In the genomic region with DNA sequence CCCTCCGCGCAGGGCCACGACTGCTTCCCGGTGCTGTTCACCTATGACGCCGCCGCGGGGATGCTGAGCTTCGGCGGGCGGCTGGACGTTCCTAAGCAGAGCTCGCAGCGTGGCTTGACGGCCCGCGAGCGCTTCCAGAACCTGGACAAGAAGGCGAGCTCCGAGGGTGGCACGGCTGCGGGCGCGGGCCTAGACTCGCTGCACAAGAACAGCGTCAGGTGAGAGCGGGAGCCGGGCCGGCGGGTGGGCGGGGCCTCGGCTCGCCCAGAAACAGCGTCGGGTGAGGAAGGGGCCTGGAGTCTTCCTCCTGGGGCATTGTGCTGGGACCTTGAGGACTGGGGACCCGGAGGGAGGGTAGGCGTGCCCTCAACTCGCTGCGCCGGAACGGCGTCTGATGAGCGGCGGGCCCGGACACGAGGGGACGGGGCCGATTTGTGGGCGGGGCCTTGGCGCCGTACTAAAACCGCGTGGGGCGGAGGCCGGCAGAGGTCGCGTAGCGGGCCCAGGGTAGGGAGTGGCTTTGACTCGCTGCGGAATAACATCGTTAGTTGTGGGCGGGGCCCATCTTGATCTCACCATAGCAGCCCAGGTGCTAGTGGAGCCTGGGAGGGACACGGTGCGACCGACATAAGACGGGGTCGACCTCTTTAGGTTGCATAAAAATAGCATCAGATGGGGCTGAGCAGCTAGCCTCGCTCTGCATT, we compare ENCODE assay signal across 1 cellular context.
TF ChIP-seq lines count a peak whose summit lies in the region.

No MANE protein-coding gene starts in this region.

TF ChIP-seq in K562, 482 proteins besides CTCF, POLR2A, EP300 and RAD21 (continued from another document and continues in another):
- TF ChIP-seq, protein P1, sequence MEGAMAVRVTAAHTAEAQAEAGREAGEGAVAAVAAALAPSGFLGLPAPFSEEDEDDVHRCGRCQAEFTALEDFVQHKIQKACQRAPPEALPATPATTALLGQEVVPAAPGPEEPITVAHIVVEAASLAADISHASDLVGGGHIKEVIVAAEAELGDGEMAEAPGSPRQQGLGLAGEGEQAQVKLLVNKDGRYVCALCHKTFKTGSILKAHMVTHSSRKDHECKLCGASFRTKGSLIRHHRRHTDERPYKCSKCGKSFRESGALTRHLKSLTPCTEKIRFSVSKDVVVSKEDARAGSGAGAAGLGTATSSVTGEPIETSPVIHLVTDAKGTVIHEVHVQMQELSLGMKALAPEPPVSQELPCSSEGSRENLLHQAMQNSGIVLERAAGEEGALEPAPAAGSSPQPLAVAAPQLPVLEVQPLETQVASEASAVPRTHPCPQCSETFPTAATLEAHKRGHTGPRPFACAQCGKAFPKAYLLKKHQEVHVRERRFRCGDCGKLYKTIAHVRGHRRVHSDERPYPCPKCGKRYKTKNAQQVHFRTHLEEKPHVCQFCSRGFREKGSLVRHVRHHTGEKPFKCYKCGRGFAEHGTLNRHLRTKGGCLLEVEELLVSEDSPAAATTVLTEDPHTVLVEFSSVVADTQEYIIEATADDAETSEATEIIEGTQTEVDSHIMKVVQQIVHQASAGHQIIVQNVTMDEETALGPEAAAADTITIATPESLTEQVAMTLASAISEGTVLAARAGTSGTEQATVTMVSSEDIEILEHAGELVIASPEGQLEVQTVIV (CRISPR knock-in tag; IDR thresholded peaks at IDR 0.05; ENCODE audit: borderline replicate concordance): no peak
- TF ChIP-seq ARHGAP35 (IDR thresholded peaks at IDR 0.05; ENCODE audit: partially characterized antibody): no peak
- TF ChIP-seq GATAD2B (IDR thresholded peaks at IDR 0.05; ENCODE audit: borderline replicate concordance): no peak
- TF ChIP-seq TAL1 (IDR thresholded peaks at IDR 0.05): no peak
- TF ChIP-seq MIER1 (IDR thresholded peaks at IDR 0.05; ENCODE audit: low read depth): no peak
- TF ChIP-seq, protein P2, sequence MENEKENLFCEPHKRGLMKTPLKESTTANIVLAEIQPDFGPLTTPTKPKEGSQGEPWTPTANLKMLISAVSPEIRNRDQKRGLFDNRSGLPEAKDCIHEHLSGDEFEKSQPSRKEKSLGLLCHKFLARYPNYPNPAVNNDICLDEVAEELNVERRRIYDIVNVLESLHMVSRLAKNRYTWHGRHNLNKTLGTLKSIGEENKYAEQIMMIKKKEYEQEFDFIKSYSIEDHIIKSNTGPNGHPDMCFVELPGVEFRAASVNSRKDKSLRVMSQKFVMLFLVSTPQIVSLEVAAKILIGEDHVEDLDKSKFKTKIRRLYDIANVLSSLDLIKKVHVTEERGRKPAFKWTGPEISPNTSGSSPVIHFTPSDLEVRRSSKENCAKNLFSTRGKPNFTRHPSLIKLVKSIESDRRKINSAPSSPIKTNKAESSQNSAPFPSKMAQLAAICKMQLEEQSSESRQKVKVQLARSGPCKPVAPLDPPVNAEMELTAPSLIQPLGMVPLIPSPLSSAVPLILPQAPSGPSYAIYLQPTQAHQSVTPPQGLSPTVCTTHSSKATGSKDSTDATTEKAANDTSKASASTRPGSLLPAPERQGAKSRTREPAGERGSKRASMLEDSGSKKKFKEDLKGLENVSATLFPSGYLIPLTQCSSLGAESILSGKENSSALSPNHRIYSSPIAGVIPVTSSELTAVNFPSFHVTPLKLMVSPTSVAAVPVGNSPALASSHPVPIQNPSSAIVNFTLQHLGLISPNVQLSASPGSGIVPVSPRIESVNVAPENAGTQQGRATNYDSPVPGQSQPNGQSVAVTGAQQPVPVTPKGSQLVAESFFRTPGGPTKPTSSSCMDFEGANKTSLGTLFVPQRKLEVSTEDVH (IDR thresholded peaks at IDR 0.05; ENCODE audit: low read depth, partially characterized antibody): no peak
- no peak for TF ChIP-seq YY1 (IDR thresholded peaks at IDR 0.05; ENCODE audit: borderline replicate concordance in 1 of 3, control insufficient read depth in 1 of 3, extremely low read depth in 1 of 3, insufficient read depth in 3 of 3, insufficient read length in 1 of 3, insufficient replicate concordance in 2 of 3, low read depth in 1 of 3, low read length in 2 of 3)
- no peak for TF ChIP-seq ZFX (CRISPR knock-in tag; IDR thresholded peaks at IDR 0.05)
- TF ChIP-seq STAT5A (IDR thresholded peaks at IDR 0.05; ENCODE audit: borderline replicate concordance, low read length): no peak
- TF ChIP-seq ZC3H8 (IDR thresholded peaks at IDR 0.05): no peak
- no peak for TF ChIP-seq ZNF133 (CRISPR knock-in tag; IDR thresholded peaks at IDR 0.05)
- no peak for TF ChIP-seq NONO (IDR thresholded peaks at IDR 0.05; ENCODE audit: low read depth in 2 of 2, low read length in 1 of 2)
- no peak for TF ChIP-seq ZNF77 (CRISPR knock-in tag; IDR thresholded peaks at IDR 0.05)
- TF ChIP-seq DACH1 (IDR thresholded peaks at IDR 0.05; ENCODE audit: partially characterized antibody): no peak
- TF ChIP-seq, protein P3, sequence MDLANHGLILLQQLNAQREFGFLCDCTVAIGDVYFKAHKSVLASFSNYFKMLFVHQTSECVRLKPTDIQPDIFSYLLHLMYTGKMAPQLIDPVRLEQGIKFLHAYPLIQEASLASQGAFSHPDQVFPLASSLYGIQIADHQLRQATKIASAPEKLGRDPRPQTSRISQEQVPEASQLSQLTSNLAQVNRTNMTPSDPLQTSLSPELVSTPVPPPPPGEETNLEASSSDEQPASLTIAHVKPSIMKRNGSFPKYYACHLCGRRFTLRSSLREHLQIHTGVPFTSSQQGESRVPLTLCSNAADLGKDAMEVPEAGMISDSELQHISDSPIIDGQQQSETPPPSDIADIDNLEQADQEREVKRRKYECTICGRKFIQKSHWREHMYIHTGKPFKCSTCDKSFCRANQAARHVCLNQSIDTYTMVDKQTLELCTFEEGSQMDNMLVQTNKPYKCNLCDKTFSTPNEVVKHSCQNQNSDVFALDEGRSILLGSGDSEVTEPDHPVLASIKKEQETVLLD (IDR thresholded peaks at IDR 0.05): no peak
- no peak for TF ChIP-seq FOS (IDR thresholded peaks at IDR 0.05; ENCODE audit: extremely low read depth, insufficient read length)
- TF ChIP-seq NFIX (CRISPR knock-in tag; IDR thresholded peaks at IDR 0.05; ENCODE audit: low read depth): no peak
- TF ChIP-seq, protein P4, sequence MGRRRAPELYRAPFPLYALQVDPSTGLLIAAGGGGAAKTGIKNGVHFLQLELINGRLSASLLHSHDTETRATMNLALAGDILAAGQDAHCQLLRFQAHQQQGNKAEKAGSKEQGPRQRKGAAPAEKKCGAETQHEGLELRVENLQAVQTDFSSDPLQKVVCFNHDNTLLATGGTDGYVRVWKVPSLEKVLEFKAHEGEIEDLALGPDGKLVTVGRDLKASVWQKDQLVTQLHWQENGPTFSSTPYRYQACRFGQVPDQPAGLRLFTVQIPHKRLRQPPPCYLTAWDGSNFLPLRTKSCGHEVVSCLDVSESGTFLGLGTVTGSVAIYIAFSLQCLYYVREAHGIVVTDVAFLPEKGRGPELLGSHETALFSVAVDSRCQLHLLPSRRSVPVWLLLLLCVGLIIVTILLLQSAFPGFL (CRISPR knock-in tag; IDR thresholded peaks at IDR 0.05): no peak
- no peak; the same call in 1 of the 2 replicates for TF ChIP-seq TCF7 (IDR thresholded peaks at IDR 0.05; ENCODE audit: borderline replicate concordance)
- peak; percentile 85 for TF ChIP-seq POLR2G (IDR thresholded peaks at IDR 0.05; ENCODE audit: low read depth, low read length)
- TF ChIP-seq TGIF2 (CRISPR knock-in tag; IDR thresholded peaks at IDR 0.05): peak; percentile 67; the same call in 1 of the 2 replicates
- no peak for TF ChIP-seq SRSF9 (IDR thresholded peaks at IDR 0.05; ENCODE audit: borderline replicate concordance, low read depth, low read length)
- no peak for TF ChIP-seq KDM2B (CRISPR knock-in tag; IDR thresholded peaks at IDR 0.05)
- TF ChIP-seq CXXC5 (CRISPR knock-in tag; IDR thresholded peaks at IDR 0.05): peak; percentile 72
- no peak for TF ChIP-seq RCOR1 (IDR thresholded peaks at IDR 0.05; ENCODE audit: borderline replicate concordance in 1 of 2, low read depth in 2 of 2, low read length in 2 of 2)
- TF ChIP-seq, protein P5, sequence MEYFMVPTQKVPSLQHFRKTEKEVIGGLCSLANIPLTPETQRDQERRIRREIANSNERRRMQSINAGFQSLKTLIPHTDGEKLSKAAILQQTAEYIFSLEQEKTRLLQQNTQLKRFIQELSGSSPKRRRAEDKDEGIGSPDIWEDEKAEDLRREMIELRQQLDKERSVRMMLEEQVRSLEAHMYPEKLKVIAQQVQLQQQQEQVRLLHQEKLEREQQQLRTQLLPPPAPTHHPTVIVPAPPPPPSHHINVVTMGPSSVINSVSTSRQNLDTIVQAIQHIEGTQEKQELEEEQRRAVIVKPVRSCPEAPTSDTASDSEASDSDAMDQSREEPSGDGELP (CRISPR knock-in tag; IDR thresholded peaks at IDR 0.05; ENCODE audit: borderline replicate concordance): no peak
- TF ChIP-seq SIX5 (IDR thresholded peaks at IDR 0.05; ENCODE audit: borderline replicate concordance in 1 of 2, insufficient read depth in 1 of 2, low read depth in 1 of 2, low read length in 2 of 2): no peak
- TF ChIP-seq, protein P6, sequence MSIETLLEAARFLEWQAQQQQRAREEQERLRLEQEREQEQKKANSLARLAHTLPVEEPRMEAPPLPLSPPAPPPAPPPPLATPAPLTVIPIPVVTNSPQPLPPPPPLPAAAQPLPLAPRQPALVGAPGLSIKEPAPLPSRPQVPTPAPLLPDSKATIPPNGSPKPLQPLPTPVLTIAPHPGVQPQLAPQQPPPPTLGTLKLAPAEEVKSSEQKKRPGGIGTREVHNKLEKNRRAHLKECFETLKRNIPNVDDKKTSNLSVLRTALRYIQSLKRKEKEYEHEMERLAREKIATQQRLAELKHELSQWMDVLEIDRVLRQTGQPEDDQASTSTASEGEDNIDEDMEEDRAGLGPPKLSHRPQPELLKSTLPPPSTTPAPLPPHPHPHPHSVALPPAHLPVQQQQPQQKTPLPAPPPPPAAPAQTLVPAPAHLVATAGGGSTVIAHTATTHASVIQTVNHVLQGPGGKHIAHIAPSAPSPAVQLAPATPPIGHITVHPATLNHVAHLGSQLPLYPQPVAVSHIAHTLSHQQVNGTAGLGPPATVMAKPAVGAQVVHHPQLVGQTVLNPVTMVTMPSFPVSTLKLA (conservative IDR thresholded peaks at IDR 0.05): peak in 1 of 2 experiments; percentile 69
- no peak for TF ChIP-seq STAG1 (CRISPR knock-in tag; IDR thresholded peaks at IDR 0.05; ENCODE audit: borderline replicate concordance)
- TF ChIP-seq CCAR2 (IDR thresholded peaks at IDR 0.05; ENCODE audit: low read depth, low read length): no peak
- TF ChIP-seq, protein P7, sequence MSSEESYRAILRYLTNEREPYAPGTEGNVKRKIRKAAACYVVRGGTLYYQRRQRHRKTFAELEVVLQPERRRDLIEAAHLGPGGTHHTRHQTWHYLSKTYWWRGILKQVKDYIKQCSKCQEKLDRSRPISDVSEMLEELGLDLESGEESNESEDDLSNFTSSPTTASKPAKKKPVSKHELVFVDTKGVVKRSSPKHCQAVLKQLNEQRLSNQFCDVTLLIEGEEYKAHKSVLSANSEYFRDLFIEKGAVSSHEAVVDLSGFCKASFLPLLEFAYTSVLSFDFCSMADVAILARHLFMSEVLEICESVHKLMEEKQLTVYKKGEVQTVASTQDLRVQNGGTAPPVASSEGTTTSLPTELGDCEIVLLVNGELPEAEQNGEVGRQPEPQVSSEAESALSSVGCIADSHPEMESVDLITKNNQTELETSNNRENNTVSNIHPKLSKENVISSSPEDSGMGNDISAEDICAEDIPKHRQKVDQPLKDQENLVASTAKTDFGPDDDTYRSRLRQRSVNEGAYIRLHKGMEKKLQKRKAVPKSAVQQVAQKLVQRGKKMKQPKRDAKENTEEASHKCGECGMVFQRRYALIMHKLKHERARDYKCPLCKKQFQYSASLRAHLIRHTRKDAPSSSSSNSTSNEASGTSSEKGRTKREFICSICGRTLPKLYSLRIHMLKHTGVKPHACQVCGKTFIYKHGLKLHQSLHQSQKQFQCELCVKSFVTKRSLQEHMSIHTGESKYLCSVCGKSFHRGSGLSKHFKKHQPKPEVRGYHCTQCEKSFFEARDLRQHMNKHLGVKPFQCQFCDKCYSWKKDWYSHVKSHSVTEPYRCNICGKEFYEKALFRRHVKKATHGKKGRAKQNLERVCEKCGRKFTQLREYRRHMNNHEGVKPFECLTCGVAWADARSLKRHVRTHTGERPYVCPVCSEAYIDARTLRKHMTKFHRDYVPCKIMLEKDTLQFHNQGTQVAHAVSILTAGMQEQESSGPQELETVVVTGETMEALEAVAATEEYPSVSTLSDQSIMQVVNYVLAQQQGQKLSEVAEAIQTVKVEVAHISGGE (CRISPR knock-in tag; IDR thresholded peaks at IDR 0.05): peak in 1 of 3 experiments; percentile 62; a peak in 2 of 6 replicates
- TF ChIP-seq TEAD2 (tag; IDR thresholded peaks at IDR 0.05): no peak
- no peak for TF ChIP-seq SRSF7 (optimal IDR thresholded peaks at IDR 0.05; ENCODE audit: low read depth, low read length)
- TF ChIP-seq, protein P8, sequence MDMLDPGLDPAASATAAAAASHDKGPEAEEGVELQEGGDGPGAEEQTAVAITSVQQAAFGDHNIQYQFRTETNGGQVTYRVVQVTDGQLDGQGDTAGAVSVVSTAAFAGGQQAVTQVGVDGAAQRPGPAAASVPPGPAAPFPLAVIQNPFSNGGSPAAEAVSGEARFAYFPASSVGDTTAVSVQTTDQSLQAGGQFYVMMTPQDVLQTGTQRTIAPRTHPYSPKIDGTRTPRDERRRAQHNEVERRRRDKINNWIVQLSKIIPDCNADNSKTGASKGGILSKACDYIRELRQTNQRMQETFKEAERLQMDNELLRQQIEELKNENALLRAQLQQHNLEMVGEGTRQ (CRISPR knock-in tag; IDR thresholded peaks at IDR 0.05): no peak
- TF ChIP-seq HNRNPH1 (optimal IDR thresholded peaks at IDR 0.05; ENCODE audit: low read depth, low read length): no peak
- no peak for TF ChIP-seq ZNF174 (CRISPR knock-in tag; IDR thresholded peaks at IDR 0.05)
- TF ChIP-seq TAF1 (IDR thresholded peaks at IDR 0.05; ENCODE audit: control insufficient read depth, extremely low read depth, insufficient read depth, low read length, severe bottlenecking): no peak
- no peak for TF ChIP-seq SREBF1 (IDR thresholded peaks at IDR 0.05; ENCODE audit: borderline replicate concordance, low read depth, low read length)
- TF ChIP-seq KLF13 (tag; IDR thresholded peaks at IDR 0.05; ENCODE audit: borderline replicate concordance, low read depth): no peak
- TF ChIP-seq ATF7 (IDR thresholded peaks at IDR 0.05): no peak
- no peak for TF ChIP-seq MCM7 (IDR thresholded peaks at IDR 0.05)
- TF ChIP-seq RBM25 (IDR thresholded peaks at IDR 0.05; ENCODE audit: low read depth, low read length, severe bottlenecking): no peak
- TF ChIP-seq NFE2 (IDR thresholded peaks at IDR 0.05; ENCODE audit: low read depth): no peak
- no peak for TF ChIP-seq ZNF184 (CRISPR knock-in tag; IDR thresholded peaks at IDR 0.05)
- TF ChIP-seq ZBTB7A (IDR thresholded peaks at IDR 0.05; ENCODE audit: borderline replicate concordance, control insufficient read depth, low read depth, low read length): no peak
- no peak for TF ChIP-seq ZKSCAN3 (CRISPR knock-in tag; IDR thresholded peaks at IDR 0.05)
- peak; percentile 56; the same call in 1 of the 2 replicates for TF ChIP-seq HNRNPL (IDR thresholded peaks at IDR 0.05; ENCODE audit: low read depth, low read length)
